In genomic region chr18:57585846-57586242, GRCh38 we compare ENCODE assay signal across 8 cellular contexts. TPM values are rescaled to one million over a fixed set of nuclear protein-coding genes. Genes with fewer than 3 reads are reported as not detected.
DNase-seq lines count a peak whose midpoint lies in the region; ATAC-seq and TF ChIP-seq lines count a peak whose summit lies in the region.

No MANE protein-coding gene starts in this region.

- H3K27ac ChIP-seq in CD4-positive, alpha-beta T cell (ENCODE audit: low read depth, low read length), result no peak overlapping the region
- H3K27ac ChIP-seq in H9 (ENCODE audit: insufficient read length, low read depth, low read length), result no peak overlapping the region
- no peak overlapping the region for H3K27ac ChIP-seq in foreskin keratinocyte

- H3K9ac ChIP-seq in H9 (ENCODE audit: extremely low read depth, insufficient read length, low read length), result peak overlapping the region; percentile 28

- H3K9me3 Mint-ChIP-seq in CD4-positive, alpha-beta T cell, result no peaks in the 10 kb centered on the region
- no peaks in the 10 kb centered on the region for H3K9me3 Mint-ChIP-seq in H9

- no peak overlapping the region for H2BK5ac ChIP-seq in H9 (ENCODE audit: insufficient read length, low read length)

- no CpG with 5 or more reads among the region's 8 CpGs for WGBS in H9 (ENCODE audit: extremely low coverage, insufficient read length, low lambda C conversion rate)

- intact Hi-C loops in CD4-positive, alpha-beta T cell (cut with DNase I, micrococcal nuclease), result loop anchor here (1.0 to 5.0 kb wide), 3 partner anchors 35 to 934 kb away; partner anchors contain the start of genes NARS1 (in 2 of the 2) and WDR7 (in 1 of the 2)

- H2AK5ac ChIP-seq in H9 (ENCODE audit: insufficient read length, low read length), result no peak overlapping the region

- peaks cover 34% of the 10 kb centered on the region for H3K4me1 Mint-ChIP-seq in CD4-positive, alpha-beta T cell (ENCODE audit: low read depth)
- H3K4me1 Mint-ChIP-seq in H9, result peaks cover 22 to 23% of the 10 kb centered on the region in 2 experiments

- CTCF ChIA-PET in CD4-positive, alpha-beta T cell (lab: Charles Lee), result interaction anchor here (1.3 to 1.5 kb wide), 2 partner anchors 24 to 44 kb away, joined by 3 to 4 read pairs; no protein-coding TSS in a partner anchor

- no peak overlapping the region for H4K8ac ChIP-seq in H9 (replicated peaks; ENCODE audit: insufficient read length, low read depth, low read length)

- POLR2A ChIA-PET in CD4-positive, alpha-beta T cell (lab: Charles Lee), result interaction anchor here (1.0 to 2.2 kb wide), 2 partner anchors 35 to 36 kb away, joined by 5 to 15 read pairs; partner anchors contain the start of gene NARS1

- no peaks in the 10 kb centered on the region for H3K27me3 Mint-ChIP-seq in CD4-positive, alpha-beta T cell
- H3K27me3 Mint-ChIP-seq in H9 (ENCODE audit: low read depth), result no peaks in the 10 kb centered on the region

- H4K20me1 ChIP-seq in H9 (ENCODE audit: control insufficient read depth, insufficient read depth, insufficient read length), result no peaks in the 10 kb centered on the region

- H2BK120ac ChIP-seq in H9 (ENCODE audit: low read depth, low read length, poor library complexity, severe bottlenecking), result no peak overlapping the region

- no peak overlapping the region for H3K56ac ChIP-seq in H9 (ENCODE audit: insufficient read length, low read depth, low read length)

- no peak overlapping the region for H3T11ph ChIP-seq in H9 (ENCODE audit: low read length)

- peak overlapping the region; percentile 76 for H3K27ac Mint-ChIP-seq in CD4-positive, alpha-beta T cell
- H3K27ac Mint-ChIP-seq in H9, result peak overlapping the region in 1 of 3 experiments; percentile 23; a peak in 2 of 7 replicates

- peak overlapping the region; percentile 70; the same call in 1 of the 2 replicates for H3K14ac ChIP-seq in H9 (ENCODE audit: insufficient read depth, low read length)

- H3K23ac ChIP-seq in H9 (ENCODE audit: insufficient read length, low read depth, low read length), result no peak overlapping the region

- H2BK20ac ChIP-seq in H9 (ENCODE audit: low read depth, low read length, poor library complexity, severe bottlenecking), result no peak overlapping the region

- no peaks in the 10 kb centered on the region for H3K27me3 ChIP-seq in CD4-positive, alpha-beta T cell (ENCODE audit: control insufficient read depth, insufficient read depth, low read length)
- no peaks in the 10 kb centered on the region for H3K27me3 ChIP-seq in H9 (ENCODE audit: insufficient read depth, low read length)
- no peaks in the 10 kb centered on the region for H3K27me3 ChIP-seq in foreskin keratinocyte

- peak overlapping the region; percentile 93 for H3K4me3 Mint-ChIP-seq in CD4-positive, alpha-beta T cell
- H3K4me3 Mint-ChIP-seq in H9, result peak overlapping the region; percentile 78 to 88

- H3K4me3 ChIP-seq in WI38 (ENCODE audit: low read depth, low read length), result peak overlapping the region; percentile 71
- peak overlapping the region; percentile 79 for H3K4me3 ChIP-seq in skeletal muscle cell (ENCODE audit: low read depth, low read length)

- H2BK15ac ChIP-seq in H9 (ENCODE audit: low read depth, low read length), result no peak overlapping the region

- no peak for TF ChIP-seq CTCF in CD4-positive, alpha-beta T cell (IDR thresholded peaks at IDR 0.05)
- no peak for TF ChIP-seq CTCF in H9 (conservative IDR thresholded peaks at IDR 0.05)
- no peak for TF ChIP-seq CTCF in WI38 (IDR thresholded peaks at IDR 0.05; ENCODE audit: low read depth, low read length)
- no peak for TF ChIP-seq CTCF in foreskin keratinocyte (conservative IDR thresholded peaks at IDR 0.05)

- no peak overlapping the region for H4K5ac ChIP-seq in H9 (ENCODE audit: insufficient read length, low read depth, low read length)

- H3K79me1 ChIP-seq in H9 (ENCODE audit: insufficient read depth, low read depth, low read length, poor library complexity, severe bottlenecking), result no peaks in the 10 kb centered on the region

- no peak overlapping the region for H4K91ac ChIP-seq in H9 (ENCODE audit: insufficient read length, low read depth, low read length)

- no peak for DNase-seq in CD4-positive, alpha-beta T cell
- DNase-seq in H9 (no peak), foreskin keratinocyte (no peak), skeletal muscle cell (ENCODE audit: low read depth) (no peak), NCI-H446 treated with DMSO at 0.1 percent for 48 hours (lab: John Stamatoyannopoulos, UW) (no peak)
- no peak for DNase-seq in activated CD4-positive, CD25-positive, alpha-beta regulatory T cell (lab: John Stamatoyannopoulos, UW)

- H3K4me2 ChIP-seq in H9 (ENCODE audit: insufficient read depth, insufficient read length, low read length), result peak overlapping the region; percentile 92

- H2AFZ ChIP-seq in H9 (ENCODE audit: low read length), result no peak overlapping the region

- no peak for ATAC-seq in CD4-positive, alpha-beta T cell (ENCODE audit: poor library complexity)
- ATAC-seq in foreskin keratinocyte (peak; percentile 3), GM18861 (IDR thresholded peaks at IDR 0.05; ENCODE audit: unreplicated experiment) (no peak)

- no peak overlapping the region for H2BK12ac ChIP-seq in H9 (ENCODE audit: insufficient read length, low read depth, low read length)

- peaks cover 11% of the 10 kb centered on the region for H3K23me2 ChIP-seq in H9 (ENCODE audit: insufficient read length, low read depth, low read length, poor library complexity, severe bottlenecking)

- no peaks in the 10 kb centered on the region for H3K9me3 ChIP-seq in CD4-positive, alpha-beta T cell (ENCODE audit: control insufficient read depth, low read length)
- no peaks in the 10 kb centered on the region for H3K9me3 ChIP-seq in H9 (ENCODE audit: control insufficient read depth, low read depth, low read length)

- H3K79me2 ChIP-seq in H9 (ENCODE audit: insufficient read depth, low read length), result no peaks in the 10 kb centered on the region

- H3K18ac ChIP-seq in H9 (ENCODE audit: insufficient read length, low read depth, low read length), result no peak overlapping the region

- H3K36me3 Mint-ChIP-seq in CD4-positive, alpha-beta T cell (ENCODE audit: low read depth), result peaks cover 5% of the 10 kb centered on the region
- peaks cover 4 to 8% (median 7%) of the 10 kb centered on the region in 3 experiments; a peak in 4 of 7 replicates for H3K36me3 Mint-ChIP-seq in H9 (ENCODE audit: insufficient read depth in 1 of 3, low read depth in 3 of 3)

- H3K4me1 ChIP-seq in H9 (ENCODE audit: insufficient read depth, low read length) (peaks cover 6% of the 10 kb centered on the region; the same call in 1 of the 2 replicates), foreskin keratinocyte (peaks cover 9% of the 10 kb centered on the region)

- no peak overlapping the region for H3K4ac ChIP-seq in H9 (ENCODE audit: low read depth, low read length)

RNA-seq across cellular contexts. Expression of gene FECH, which starts 0.7 kb away (rescaled TPM):
- 1 to 10 TPM; 7.5 to 8.1 TPM for total RNA-seq in CD4-positive, alpha-beta T cell
- 24.1 and 24.8 TPM in 2 replicates for total RNA-seq in H9 (2021)
- total RNA-seq in foreskin keratinocyte, result 19.6 and 21.5 TPM in 2 replicates
- polyA plus RNA-seq in foreskin keratinocyte, result 8.0 and 8.2 TPM in 2 replicates

RNA-seq across cellular contexts. Expression of gene NARS1, which starts 35.8 kb away (rescaled TPM):
- total RNA-seq in CD4-positive, alpha-beta T cell, result 10 to 100 TPM; 92.2 to 95.9 TPM
- total RNA-seq in H9 (2021), result 143 and 148 TPM in 2 replicates
- 156 and 163 TPM in 2 replicates for total RNA-seq in foreskin keratinocyte
- 71.9 and 75.9 TPM in 2 replicates for polyA plus RNA-seq in foreskin keratinocyte
